6 cellular contexts compared by ENCODE assay signal in the genomic region with DNA sequence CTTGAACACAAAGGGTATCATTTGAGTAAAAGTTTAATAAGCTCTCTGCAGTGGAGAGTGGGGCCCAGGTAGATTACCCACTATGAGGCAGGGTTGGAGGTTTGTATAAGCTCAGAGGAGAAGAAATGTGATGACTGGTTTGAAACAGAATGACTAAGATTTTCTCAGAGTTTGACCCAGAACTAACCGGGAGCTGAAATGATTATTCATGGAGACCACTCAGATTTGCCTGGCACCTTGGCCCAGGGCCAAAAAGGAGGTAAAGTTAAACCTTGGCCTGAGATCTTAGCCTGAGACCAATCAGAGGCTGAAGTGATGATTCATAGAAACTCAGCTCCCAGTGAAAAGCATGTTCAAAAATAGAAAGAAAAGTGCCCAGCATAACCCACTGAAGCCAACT.
A peak's percentile ranks its signal among the peaks of the same experiment; 100 is the strongest.
DNase-seq lines count a peak whose midpoint lies in the region; ATAC-seq and TF ChIP-seq lines count a peak whose summit lies in the region.
"Not testable (repeated sequence)": the region's sequence is repeated elsewhere in the genome, so short reads cannot be mapped to it uniquely, and the experiment has no call there.

No MANE protein-coding gene starts in this region.

- H3K9me3 Mint-ChIP-seq in activated CD8-positive, alpha-beta T cell treated with anti-CD3 and anti-CD28 coated beads for 36 hours; activated naive CD4-positive, alpha-beta T cell treated with anti-CD3 and anti-CD28 coated beads, Interleukin-2, amount 50 U/mL, for 72 hours; stimulated activated effector memory CD8-positive, alpha-beta T cell treated with anti-CD3 and anti-CD28 coated beads, Interleukin-12 subunit alpha, Interleukin-12 subunit beta, amount 100 ng/mL, for 72 hours; stimulated activated naive CD8-positive, alpha-beta T cell treated with anti-CD3 and anti-CD28 coated beads, Interleukin-15, amount 100 ng/mL, for 72 hours: not testable (repeated sequence)

- peak; percentile 53 for ATAC-seq in GM18868 (IDR thresholded peaks at IDR 0.05; ENCODE audit: unreplicated experiment)
- peak; percentile 21 to 59 for ATAC-seq in activated CD4-positive, CD25-positive, alpha-beta regulatory T cell treated with anti-CD3 and anti-CD28 coated beads, Interleukin-2, amount 50 U/mL, for 24 hours
- peak; percentile 34 for ATAC-seq in activated CD8-positive, alpha-beta T cell treated with anti-CD3 and anti-CD28 coated beads for 36 hours
- ATAC-seq in activated naive CD4-positive, alpha-beta T cell treated with anti-CD3 and anti-CD28 coated beads, Interleukin-2, amount 50 U/mL, for 72 hours, result peak; percentile 66 to 85
- ATAC-seq in stimulated activated effector memory CD8-positive, alpha-beta T cell treated with anti-CD3 and anti-CD28 coated beads, Interleukin-12 subunit alpha, Interleukin-12 subunit beta, amount 100 ng/mL, for 72 hours, result peak; percentile 58
- ATAC-seq in stimulated activated naive CD8-positive, alpha-beta T cell treated with anti-CD3 and anti-CD28 coated beads, Interleukin-15, amount 100 ng/mL, for 72 hours, result peak; percentile 82

- not testable (repeated sequence) for H3K4me3 Mint-ChIP-seq in activated CD8-positive, alpha-beta T cell treated with anti-CD3 and anti-CD28 coated beads for 36 hours; stimulated activated effector memory CD8-positive, alpha-beta T cell treated with anti-CD3 and anti-CD28 coated beads, Interleukin-12 subunit alpha, Interleukin-12 subunit beta, amount 100 ng/mL, for 72 hours; stimulated activated naive CD8-positive, alpha-beta T cell treated with anti-CD3 and anti-CD28 coated beads, Interleukin-15, amount 100 ng/mL, for 72 hours

- H3K27ac Mint-ChIP-seq in activated CD8-positive, alpha-beta T cell treated with anti-CD3 and anti-CD28 coated beads for 36 hours; activated naive CD4-positive, alpha-beta T cell treated with anti-CD3 and anti-CD28 coated beads, Interleukin-2, amount 50 U/mL, for 72 hours; stimulated activated effector memory CD8-positive, alpha-beta T cell treated with anti-CD3 and anti-CD28 coated beads, Interleukin-12 subunit alpha, Interleukin-12 subunit beta, amount 100 ng/mL, for 72 hours; stimulated activated naive CD8-positive, alpha-beta T cell treated with anti-CD3 and anti-CD28 coated beads, Interleukin-15, amount 100 ng/mL, for 72 hours: not testable (repeated sequence)

- H3K4me1 Mint-ChIP-seq in activated CD8-positive, alpha-beta T cell treated with anti-CD3 and anti-CD28 coated beads for 36 hours (ENCODE audit: low read depth); stimulated activated effector memory CD8-positive, alpha-beta T cell treated with anti-CD3 and anti-CD28 coated beads, Interleukin-12 subunit alpha, Interleukin-12 subunit beta, amount 100 ng/mL, for 72 hours; stimulated activated naive CD8-positive, alpha-beta T cell treated with anti-CD3 and anti-CD28 coated beads, Interleukin-15, amount 100 ng/mL, for 72 hours: not testable (repeated sequence)

- intact Hi-C loops in activated CD8-positive, alpha-beta T cell treated with anti-CD3 and anti-CD28 coated beads for 36 hours (cut with micrococcal nuclease), result not testable (repeated sequence)

- H3K27me3 Mint-ChIP-seq in activated CD8-positive, alpha-beta T cell treated with anti-CD3 and anti-CD28 coated beads for 36 hours; stimulated activated naive CD8-positive, alpha-beta T cell treated with anti-CD3 and anti-CD28 coated beads, Interleukin-15, amount 100 ng/mL, for 72 hours: not testable (repeated sequence)

- POLR2A ChIA-PET in activated CD8-positive, alpha-beta T cell treated with anti-CD3 and anti-CD28 coated beads for 36 hours (lab: Charles Lee), result not testable (repeated sequence)

- not testable (repeated sequence) for DNase-seq in activated CD8-positive, alpha-beta T cell treated with anti-CD3 and anti-CD28 coated beads for 36 hours; activated naive CD4-positive, alpha-beta T cell treated with anti-CD3 and anti-CD28 coated beads, Interleukin-2, amount 50 U/mL, for 72 hours (ENCODE audit: low spot score in 2 of 2); stimulated activated effector memory CD8-positive, alpha-beta T cell treated with anti-CD3 and anti-CD28 coated beads, Interleukin-12 subunit alpha, Interleukin-12 subunit beta, amount 100 ng/mL, for 72 hours (ENCODE audit: low spot score in 2 of 2); stimulated activated naive CD8-positive, alpha-beta T cell treated with anti-CD3 and anti-CD28 coated beads, Interleukin-15, amount 100 ng/mL, for 72 hours

- CTCF ChIA-PET in activated CD8-positive, alpha-beta T cell treated with anti-CD3 and anti-CD28 coated beads for 36 hours (lab: Charles Lee), result not testable (repeated sequence)

- H3K36me3 Mint-ChIP-seq in activated CD8-positive, alpha-beta T cell treated with anti-CD3 and anti-CD28 coated beads for 36 hours (ENCODE audit: low read depth); activated naive CD4-positive, alpha-beta T cell treated with anti-CD3 and anti-CD28 coated beads, Interleukin-2, amount 50 U/mL, for 72 hours; stimulated activated effector memory CD8-positive, alpha-beta T cell treated with anti-CD3 and anti-CD28 coated beads, Interleukin-12 subunit alpha, Interleukin-12 subunit beta, amount 100 ng/mL, for 72 hours: not testable (repeated sequence)

- TF ChIP-seq CTCF in activated CD8-positive, alpha-beta T cell treated with anti-CD3 and anti-CD28 coated beads for 36 hours (IDR thresholded peaks at IDR 0.05), result not testable (repeated sequence)
